10 cellular contexts compared by ENCODE assay signal in the genomic region with DNA sequence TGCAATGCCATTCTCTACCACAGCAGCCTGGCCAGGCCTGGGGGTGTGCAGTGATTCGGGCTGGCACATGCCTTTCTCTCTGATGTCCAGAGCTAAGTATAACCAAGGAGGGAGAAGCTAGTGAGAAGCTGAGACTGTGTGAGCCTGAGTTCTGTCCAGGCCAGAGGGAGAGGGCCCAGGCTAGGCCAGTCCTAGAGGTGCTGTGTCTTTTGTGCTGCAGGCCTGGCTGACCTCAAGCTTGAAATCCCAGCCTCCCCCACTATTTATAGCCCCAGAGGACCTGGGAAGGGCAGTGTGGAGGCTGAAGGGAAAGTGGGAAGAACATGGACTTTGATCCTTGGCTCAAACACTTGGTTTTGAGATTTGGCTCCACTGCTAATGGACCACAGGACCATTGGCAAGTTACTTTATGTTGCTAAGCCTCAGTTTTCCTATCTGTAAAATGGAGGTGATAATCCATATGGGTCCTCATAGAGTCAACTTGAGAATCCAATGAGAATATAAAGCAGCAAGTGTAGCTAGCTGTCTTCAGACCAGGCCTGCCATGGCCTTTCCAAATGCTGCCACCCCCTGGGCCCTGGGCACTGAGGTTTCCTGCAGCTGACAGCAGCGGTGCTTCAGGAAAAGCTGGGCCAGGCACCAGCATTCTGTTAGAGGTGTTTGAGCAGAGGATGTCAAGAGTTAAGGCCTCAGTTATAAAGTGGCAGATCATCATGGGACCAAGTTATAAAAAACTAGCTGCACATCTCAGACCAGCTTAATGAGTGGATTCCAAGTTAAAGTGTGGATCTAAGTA. TPM values are rescaled to one million over a fixed set of nuclear protein-coding genes. Genes with fewer than 3 reads are reported as not detected.
DNase-seq lines count a peak whose midpoint lies in the region; ATAC-seq and TF ChIP-seq lines count a peak whose summit lies in the region.
"Had no signal": no experiment of that assay in that cellular context is flagged by ENCODE, and none has a peak within 500 bp of the region (broad histone marks: within the 10 kb centered on the region; RNA-seq: fewer than 3 reads in every experiment).

No MANE protein-coding gene starts in this region.

- H3K27ac Mint-ChIP-seq in stimulated activated memory B cell treated with anti-CD40 and anti-IgM and Interleukin-4, amounts not matched to agents 10 μg/mL and 1 μg/mL and 100 μg/mL, for 72 hours, result no peak overlapping the region
- H3K27ac Mint-ChIP-seq in CD4-positive, alpha-beta T cell, result no peak overlapping the region

- H3K4me3 ChIP-seq in right lobe of liver, result no peak overlapping the region
- H3K4me3 ChIP-seq: BLaER1 treated with 17β-estradiol and CSF1 and Interleukin-3, amounts not matched to agents 10 nM and 100 nM; Peyer's patch had no signal

- peaks cover 44% of the 10 kb centered on the region for H3K36me3 Mint-ChIP-seq in stimulated activated memory B cell treated with anti-CD40 and anti-IgM and Interleukin-4, amounts not matched to agents 10 μg/mL and 1 μg/mL and 100 μg/mL, for 72 hours
- H3K36me3 Mint-ChIP-seq in CD4-positive, alpha-beta T cell (ENCODE audit: low read depth), result peaks cover 49% of the 10 kb centered on the region

- H3K4me1 ChIP-seq in right lobe of liver, result no peaks in the 10 kb centered on the region
- H3K4me1 ChIP-seq: BLaER1 treated with 17β-estradiol and CSF1 and Interleukin-3, amounts not matched to agents 10 nM and 100 nM; Peyer's patch had no signal

- TF ChIP-seq CTCF in right lobe of liver (IDR thresholded peaks at IDR 0.05), result no peak
- no peak for TF ChIP-seq CTCF in CD4-positive, alpha-beta T cell (IDR thresholded peaks at IDR 0.05)

- no peaks in the 10 kb centered on the region for H3K4me1 Mint-ChIP-seq in stimulated activated memory B cell treated with anti-CD40 and anti-IgM and Interleukin-4, amounts not matched to agents 10 μg/mL and 1 μg/mL and 100 μg/mL, for 72 hours
- no peaks in the 10 kb centered on the region for H3K4me1 Mint-ChIP-seq in CD4-positive, alpha-beta T cell (ENCODE audit: low read depth)

- no peaks in the 10 kb centered on the region for H3K27me3 ChIP-seq in right lobe of liver
- H3K27me3 ChIP-seq in CD4-positive, alpha-beta T cell (ENCODE audit: control insufficient read depth, insufficient read depth, low read length), result no peaks in the 10 kb centered on the region
- H3K27me3 ChIP-seq: BLaER1 treated with 17β-estradiol and CSF1 and Interleukin-3, amounts not matched to agents 10 nM and 100 nM; Peyer's patch had no signal

- POLR2A ChIA-PET in CD4-positive, alpha-beta T cell (lab: Charles Lee), result no interaction called here

- CTCF ChIA-PET in CD4-positive, alpha-beta T cell (lab: Charles Lee), result no interaction called here

- WGBS in right lobe of liver (ENCODE audit: insufficient coverage, low coverage, low lambda C conversion rate, missing lambda C conversion rate), result 57% methylated on average over 2 of the region's 2 CpGs

- peaks cover 0 to 19% (median 2%) of the 10 kb centered on the region in 4 donors for H3K36me3 ChIP-seq in right lobe of liver

- intact Hi-C loops in left cardiac atrium (cut with DNase I) (loop anchor here (5.0 to 10.0 kb wide), 3 partner anchors 59 to 117 kb away; no protein-coding TSS in a partner anchor), right lobe of liver (cut with DNase I) (no loop called here)
- intact Hi-C loops in CD4-positive, alpha-beta T cell (cut with DNase I, micrococcal nuclease), result no loop called here

- DNase-seq in DMS53 (lab: John Stamatoyannopoulos, UW), result peak; percentile 16
- no peak for DNase-seq in DMS53 treated with DMSO at 0.1 percent for 48 hours (lab: John Stamatoyannopoulos, UW; ENCODE audit: unreplicated experiment)
- no peak for DNase-seq in left cardiac atrium
- DNase-seq in right lobe of liver, result peak in 1 of 3 donors; percentile 47
- DNase-seq in CD4-positive, alpha-beta T cell, result no peak
- no peak for DNase-seq in dermis blood vessel endothelial cell
- DNase-seq: Peyer's patch had no signal

- no peaks in the 10 kb centered on the region for H3K9me3 ChIP-seq in right lobe of liver
- no peaks in the 10 kb centered on the region for H3K9me3 ChIP-seq in CD4-positive, alpha-beta T cell (ENCODE audit: control insufficient read depth, low read length)
- H3K9me3 ChIP-seq: BLaER1 treated with 17β-estradiol and CSF1 and Interleukin-3, amounts not matched to agents 10 nM and 100 nM; Peyer's patch had no signal

- ATAC-seq in left cardiac atrium, result peak; percentile 82
- peak; percentile 68 to 86 (median 76) for ATAC-seq in right lobe of liver
- peak; percentile 16 for ATAC-seq in stimulated activated memory B cell treated with anti-CD40 and anti-IgM and Interleukin-4, amounts not matched to agents 10 μg/mL and 1 μg/mL and 100 μg/mL, for 72 hours
- ATAC-seq in CD4-positive, alpha-beta T cell (ENCODE audit: poor library complexity), result no peak
- no peak for ATAC-seq in GM21529 (IDR thresholded peaks at IDR 0.05; ENCODE audit: unreplicated experiment)

- no peaks in the 10 kb centered on the region for H3K27me3 Mint-ChIP-seq in stimulated activated memory B cell treated with anti-CD40 and anti-IgM and Interleukin-4, amounts not matched to agents 10 μg/mL and 1 μg/mL and 100 μg/mL, for 72 hours
- no peaks in the 10 kb centered on the region for H3K27me3 Mint-ChIP-seq in CD4-positive, alpha-beta T cell

- no peak for TF ChIP-seq POLR2A in right lobe of liver (IDR thresholded peaks at IDR 0.05)

- H3K9me3 Mint-ChIP-seq in stimulated activated memory B cell treated with anti-CD40 and anti-IgM and Interleukin-4, amounts not matched to agents 10 μg/mL and 1 μg/mL and 100 μg/mL, for 72 hours, result no peaks in the 10 kb centered on the region
- no peaks in the 10 kb centered on the region for H3K9me3 Mint-ChIP-seq in CD4-positive, alpha-beta T cell

- no peak overlapping the region for H3K4me3 Mint-ChIP-seq in stimulated activated memory B cell treated with anti-CD40 and anti-IgM and Interleukin-4, amounts not matched to agents 10 μg/mL and 1 μg/mL and 100 μg/mL, for 72 hours
- H3K4me3 Mint-ChIP-seq in CD4-positive, alpha-beta T cell, result no peak overlapping the region

- no peak overlapping the region for H3K27ac ChIP-seq in right lobe of liver
- no peak overlapping the region for H3K27ac ChIP-seq in CD4-positive, alpha-beta T cell (ENCODE audit: low read depth, low read length)
- H3K27ac ChIP-seq: BLaER1 treated with 17β-estradiol and CSF1 and Interleukin-3, amounts not matched to agents 10 nM and 100 nM; Peyer's patch had no signal

RNA-seq across cellular contexts. Expression of gene BNIP1, which starts 21.1 kb away (rescaled TPM):
- 10 to 100 TPM; 11.0 to 12.5 TPM for total RNA-seq in left cardiac atrium
- total RNA-seq in right lobe of liver, result 1 to 10 TPM; 4.4 to 8.6 (median 4.8) TPM
- total RNA-seq in CD4-positive, alpha-beta T cell, result 10 to 100 TPM; 22.5 to 24.4 TPM
- 13.9 and 19.7 TPM in 2 replicates for total RNA-seq in dermis blood vessel endothelial cell

Comparison
In these comparisons a context has a peak if more than half of its experiments do, and no peak if none do; other contexts are left out.
1. ATAC-seq: peak in left cardiac atrium (2 of 2), right lobe of liver (4 of 4) and stimulated activated memory B cell treated with anti-CD40 and anti-IgM and Interleukin-4, amounts not matched to agents 10 μg/mL and 1 μg/mL and 100 μg/mL, for 72 hours (single experiment); none in CD4-positive, alpha-beta T cell (single experiment) and GM21529 (single experiment).
2. intact Hi-C loops: an anchor here in left cardiac atrium (5.0 to 10.0 kb wide); none called in right lobe of liver and CD4-positive, alpha-beta T cell.